Comparison of ENCODE assay signal across 1 cellular context in the genomic region with DNA sequence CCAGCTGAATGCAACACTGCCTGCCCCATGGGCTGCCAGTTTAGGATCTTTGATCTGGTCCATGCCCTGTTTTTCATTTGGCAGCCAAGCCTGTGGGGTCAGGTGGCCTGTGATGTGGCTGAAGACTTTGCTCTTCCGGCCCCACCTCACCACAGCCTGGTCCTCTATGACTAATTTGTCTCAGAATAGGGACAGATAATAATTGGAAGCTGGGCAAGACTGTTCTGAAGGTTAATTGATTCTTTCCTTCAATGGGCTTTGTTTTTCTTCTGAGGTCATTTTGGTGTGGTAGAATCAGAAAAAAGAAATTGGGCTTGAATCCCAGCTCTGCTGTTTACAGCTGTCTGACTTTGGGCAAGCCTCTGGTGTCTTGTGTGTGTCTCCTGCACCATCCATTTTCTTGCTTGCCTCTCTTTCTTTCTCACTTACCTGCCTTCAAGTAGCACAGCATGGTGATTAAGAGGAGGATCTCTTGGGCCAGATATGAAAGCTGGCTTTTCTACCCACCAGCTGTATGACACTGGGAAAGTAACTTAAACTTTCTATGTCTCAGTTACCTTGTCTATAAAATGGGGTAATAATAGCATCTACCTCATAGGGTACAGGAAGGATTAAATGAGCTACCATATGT.
TF ChIP-seq lines count a peak whose summit lies in the region.

No MANE protein-coding gene starts in this region.

TF ChIP-seq in HepG2, 621 proteins besides CTCF, POLR2A, EP300 and RAD21 (continued from another document and continues in another):
- TF ChIP-seq ZNF614 (CRISPR knock-in tag; IDR thresholded peaks at IDR 0.05; ENCODE audit: borderline replicate concordance) (0 out of 2 replicates have a peak, but pooled peaks have one; percentile 14), ASH2L (IDR thresholded peaks at IDR 0.05; ENCODE audit: insufficient read length, low read depth, low read length) (no peak), SOX13 (IDR thresholded peaks at IDR 0.05) (no peak), SOX13 (CRISPR knock-in tag; conservative IDR thresholded peaks at IDR 0.05 in 1 of 2, IDR thresholded peaks at IDR 0.05 in 1 of 2) (peak in 1 of 2 experiments; percentile 60; a peak in 1 of 4 replicates), LCORL (IDR thresholded peaks at IDR 0.05) (no peak), LCORL (CRISPR knock-in tag; IDR thresholded peaks at IDR 0.05) (peak; percentile 34; the same call in 1 of the 2 replicates), GATAD1 (CRISPR knock-in tag; IDR thresholded peaks at IDR 0.05) (no peak), SOX5 (CRISPR knock-in tag; IDR thresholded peaks at IDR 0.05; ENCODE audit: borderline replicate concordance) (peak; percentile 62; the same call in 1 of the 2 replicates), ARHGAP35 (CRISPR knock-in tag; IDR thresholded peaks at IDR 0.05; ENCODE audit: borderline replicate concordance) (no peak), MYNN (CRISPR knock-in tag; IDR thresholded peaks at IDR 0.05; ENCODE audit: low read depth) (no peak), NFKBIZ (CRISPR knock-in tag; IDR thresholded peaks at IDR 0.05) (no peak), RARA (CRISPR knock-in tag; IDR thresholded peaks at IDR 0.05) (peak; percentile 63), FOXP1 (IDR thresholded peaks at IDR 0.05) (no peak), FOXP1 (CRISPR knock-in tag; IDR thresholded peaks at IDR 0.05) (peak; percentile 42; the same call in 1 of the 2 replicates), MXI1 (IDR thresholded peaks at IDR 0.05; ENCODE audit: borderline replicate concordance, low read depth, low read length) (peak; percentile 21; the same call in 1 of the 3 replicates), HDAC6 (IDR thresholded peaks at IDR 0.05; ENCODE audit: low read depth, low read length) (no peak), SMC3 (IDR thresholded peaks at IDR 0.05; ENCODE audit: low read length) (no peak), KAT8 (CRISPR knock-in tag; IDR thresholded peaks at IDR 0.05) (peak; percentile 39; the same call in 1 of the 2 replicates), DNMT1 (CRISPR knock-in tag; IDR thresholded peaks at IDR 0.05) (no peak), PAF1 (CRISPR knock-in tag; IDR thresholded peaks at IDR 0.05) (no peak), ZSCAN20 (CRISPR knock-in tag; IDR thresholded peaks at IDR 0.05; ENCODE audit: borderline replicate concordance) (no peak), ZNF496 (CRISPR knock-in tag; IDR thresholded peaks at IDR 0.05; ENCODE audit: insufficient replicate concordance) (no peak), MATR3 (CRISPR knock-in tag; IDR thresholded peaks at IDR 0.05) (no peak), RELA (CRISPR knock-in tag; IDR thresholded peaks at IDR 0.05) (no peak), SALL1 (CRISPR knock-in tag; IDR thresholded peaks at IDR 0.05) (peak; percentile 89), ERF (CRISPR knock-in tag; IDR thresholded peaks at IDR 0.05) (peak; percentile 52; the same call in 1 of the 2 replicates), CAMTA2 (CRISPR knock-in tag; IDR thresholded peaks at IDR 0.05; ENCODE audit: borderline replicate concordance) (no peak), SALL2 (CRISPR knock-in tag; IDR thresholded peaks at IDR 0.05) (no peak), ZNF350 (CRISPR knock-in tag; IDR thresholded peaks at IDR 0.05; ENCODE audit: borderline replicate concordance, low read depth) (no peak), CENPT (CRISPR knock-in tag; IDR thresholded peaks at IDR 0.05; ENCODE audit: low read depth) (no peak), MAFK (conservative IDR thresholded peaks at IDR 0.05 in 1 of 2, IDR thresholded peaks at IDR 0.05 in 1 of 2; ENCODE audit: low read length in 2 of 2) (no peak), MIXL1 (CRISPR knock-in tag; IDR thresholded peaks at IDR 0.05) (peak; percentile 65), CC2D1A (CRISPR knock-in tag; IDR thresholded peaks at IDR 0.05) (no peak), AHR (CRISPR knock-in tag; IDR thresholded peaks at IDR 0.05) (no peak)
- TF ChIP-seq, protein P1, sequence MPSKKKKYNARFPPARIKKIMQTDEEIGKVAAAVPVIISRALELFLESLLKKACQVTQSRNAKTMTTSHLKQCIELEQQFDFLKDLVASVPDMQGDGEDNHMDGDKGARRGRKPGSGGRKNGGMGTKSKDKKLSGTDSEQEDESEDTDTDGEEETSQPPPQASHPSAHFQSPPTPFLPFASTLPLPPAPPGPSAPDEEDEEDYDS (CRISPR knock-in tag; IDR thresholded peaks at IDR 0.05), result no peak
- TF ChIP-seq, protein P2, sequence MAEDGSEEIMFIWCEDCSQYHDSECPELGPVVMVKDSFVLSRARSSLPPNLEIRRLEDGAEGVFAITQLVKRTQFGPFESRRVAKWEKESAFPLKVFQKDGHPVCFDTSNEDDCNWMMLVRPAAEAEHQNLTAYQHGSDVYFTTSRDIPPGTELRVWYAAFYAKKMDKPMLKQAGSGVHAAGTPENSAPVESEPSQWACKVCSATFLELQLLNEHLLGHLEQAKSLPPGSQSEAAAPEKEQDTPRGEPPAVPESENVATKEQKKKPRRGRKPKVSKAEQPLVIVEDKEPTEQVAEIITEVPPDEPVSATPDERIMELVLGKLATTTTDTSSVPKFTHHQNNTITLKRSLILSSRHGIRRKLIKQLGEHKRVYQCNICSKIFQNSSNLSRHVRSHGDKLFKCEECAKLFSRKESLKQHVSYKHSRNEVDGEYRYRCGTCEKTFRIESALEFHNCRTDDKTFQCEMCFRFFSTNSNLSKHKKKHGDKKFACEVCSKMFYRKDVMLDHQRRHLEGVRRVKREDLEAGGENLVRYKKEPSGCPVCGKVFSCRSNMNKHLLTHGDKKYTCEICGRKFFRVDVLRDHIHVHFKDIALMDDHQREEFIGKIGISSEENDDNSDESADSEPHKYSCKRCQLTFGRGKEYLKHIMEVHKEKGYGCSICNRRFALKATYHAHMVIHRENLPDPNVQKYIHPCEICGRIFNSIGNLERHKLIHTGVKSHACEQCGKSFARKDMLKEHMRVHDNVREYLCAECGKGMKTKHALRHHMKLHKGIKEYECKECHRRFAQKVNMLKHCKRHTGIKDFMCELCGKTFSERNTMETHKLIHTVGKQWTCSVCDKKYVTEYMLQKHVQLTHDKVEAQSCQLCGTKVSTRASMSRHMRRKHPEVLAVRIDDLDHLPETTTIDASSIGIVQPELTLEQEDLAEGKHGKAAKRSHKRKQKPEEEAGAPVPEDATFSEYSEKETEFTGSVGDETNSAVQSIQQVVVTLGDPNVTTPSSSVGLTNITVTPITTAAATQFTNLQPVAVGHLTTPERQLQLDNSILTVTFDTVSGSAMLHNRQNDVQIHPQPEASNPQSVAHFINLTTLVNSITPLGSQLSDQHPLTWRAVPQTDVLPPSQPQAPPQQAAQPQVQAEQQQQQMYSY (CRISPR knock-in tag; IDR thresholded peaks at IDR 0.05), result peak; percentile 95
- TF ChIP-seq, protein P3, sequence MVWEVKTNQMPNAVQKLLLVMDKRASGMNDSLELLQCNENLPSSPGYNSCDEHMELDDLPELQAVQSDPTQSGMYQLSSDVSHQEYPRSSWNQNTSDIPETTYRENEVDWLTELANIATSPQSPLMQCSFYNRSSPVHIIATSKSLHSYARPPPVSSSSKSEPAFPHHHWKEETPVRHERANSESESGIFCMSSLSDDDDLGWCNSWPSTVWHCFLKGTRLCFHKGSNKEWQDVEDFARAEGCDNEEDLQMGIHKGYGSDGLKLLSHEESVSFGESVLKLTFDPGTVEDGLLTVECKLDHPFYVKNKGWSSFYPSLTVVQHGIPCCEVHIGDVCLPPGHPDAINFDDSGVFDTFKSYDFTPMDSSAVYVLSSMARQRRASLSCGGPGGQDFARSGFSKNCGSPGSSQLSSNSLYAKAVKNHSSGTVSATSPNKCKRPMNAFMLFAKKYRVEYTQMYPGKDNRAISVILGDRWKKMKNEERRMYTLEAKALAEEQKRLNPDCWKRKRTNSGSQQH (CRISPR knock-in tag; IDR thresholded peaks at IDR 0.05; ENCODE audit: low read depth), result no peak
- TF ChIP-seq, protein P4, sequence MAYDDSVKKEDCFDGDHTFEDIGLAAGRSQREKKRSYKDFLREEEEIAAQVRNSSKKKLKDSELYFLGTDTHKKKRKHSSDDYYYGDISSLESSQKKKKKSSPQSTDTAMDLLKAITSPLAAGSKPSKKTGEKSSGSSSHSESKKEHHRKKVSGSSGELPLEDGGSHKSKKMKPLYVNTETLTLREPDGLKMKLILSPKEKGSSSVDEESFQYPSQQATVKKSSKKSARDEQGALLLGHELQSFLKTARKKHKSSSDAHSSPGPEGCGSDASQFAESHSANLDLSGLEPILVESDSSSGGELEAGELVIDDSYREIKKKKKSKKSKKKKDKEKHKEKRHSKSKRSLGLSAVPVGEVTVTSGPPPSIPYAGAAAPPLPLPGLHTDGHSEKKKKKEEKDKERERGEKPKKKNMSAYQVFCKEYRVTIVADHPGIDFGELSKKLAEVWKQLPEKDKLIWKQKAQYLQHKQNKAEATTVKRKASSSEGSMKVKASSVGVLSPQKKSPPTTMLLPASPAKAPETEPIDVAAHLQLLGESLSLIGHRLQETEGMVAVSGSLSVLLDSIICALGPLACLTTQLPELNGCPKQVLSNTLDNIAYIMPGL (CRISPR knock-in tag; IDR thresholded peaks at IDR 0.05; ENCODE audit: borderline replicate concordance in 1 of 2, low read depth in 1 of 2), result no peak
- TF ChIP-seq, protein P5, sequence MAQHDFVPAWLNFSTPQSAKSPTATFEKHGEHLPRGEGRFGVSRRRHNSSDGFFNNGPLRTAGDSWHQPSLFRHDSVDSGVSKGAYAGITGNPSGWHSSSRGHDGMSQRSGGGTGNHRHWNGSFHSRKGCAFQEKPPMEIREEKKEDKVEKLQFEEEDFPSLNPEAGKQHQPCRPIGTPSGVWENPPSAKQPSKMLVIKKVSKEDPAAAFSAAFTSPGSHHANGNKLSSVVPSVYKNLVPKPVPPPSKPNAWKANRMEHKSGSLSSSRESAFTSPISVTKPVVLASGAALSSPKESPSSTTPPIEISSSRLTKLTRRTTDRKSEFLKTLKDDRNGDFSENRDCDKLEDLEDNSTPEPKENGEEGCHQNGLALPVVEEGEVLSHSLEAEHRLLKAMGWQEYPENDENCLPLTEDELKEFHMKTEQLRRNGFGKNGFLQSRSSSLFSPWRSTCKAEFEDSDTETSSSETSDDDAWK (CRISPR knock-in tag; IDR thresholded peaks at IDR 0.05), result no peak
- TF ChIP-seq, protein P6, sequence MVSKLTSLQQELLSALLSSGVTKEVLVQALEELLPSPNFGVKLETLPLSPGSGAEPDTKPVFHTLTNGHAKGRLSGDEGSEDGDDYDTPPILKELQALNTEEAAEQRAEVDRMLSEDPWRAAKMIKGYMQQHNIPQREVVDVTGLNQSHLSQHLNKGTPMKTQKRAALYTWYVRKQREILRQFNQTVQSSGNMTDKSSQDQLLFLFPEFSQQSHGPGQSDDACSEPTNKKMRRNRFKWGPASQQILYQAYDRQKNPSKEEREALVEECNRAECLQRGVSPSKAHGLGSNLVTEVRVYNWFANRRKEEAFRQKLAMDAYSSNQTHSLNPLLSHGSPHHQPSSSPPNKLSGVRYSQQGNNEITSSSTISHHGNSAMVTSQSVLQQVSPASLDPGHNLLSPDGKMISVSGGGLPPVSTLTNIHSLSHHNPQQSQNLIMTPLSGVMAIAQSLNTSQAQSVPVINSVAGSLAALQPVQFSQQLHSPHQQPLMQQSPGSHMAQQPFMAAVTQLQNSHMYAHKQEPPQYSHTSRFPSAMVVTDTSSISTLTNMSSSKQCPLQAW (CRISPR knock-in tag; IDR thresholded peaks at IDR 0.05), result peak; percentile 66
- TF ChIP-seq, protein P7, sequence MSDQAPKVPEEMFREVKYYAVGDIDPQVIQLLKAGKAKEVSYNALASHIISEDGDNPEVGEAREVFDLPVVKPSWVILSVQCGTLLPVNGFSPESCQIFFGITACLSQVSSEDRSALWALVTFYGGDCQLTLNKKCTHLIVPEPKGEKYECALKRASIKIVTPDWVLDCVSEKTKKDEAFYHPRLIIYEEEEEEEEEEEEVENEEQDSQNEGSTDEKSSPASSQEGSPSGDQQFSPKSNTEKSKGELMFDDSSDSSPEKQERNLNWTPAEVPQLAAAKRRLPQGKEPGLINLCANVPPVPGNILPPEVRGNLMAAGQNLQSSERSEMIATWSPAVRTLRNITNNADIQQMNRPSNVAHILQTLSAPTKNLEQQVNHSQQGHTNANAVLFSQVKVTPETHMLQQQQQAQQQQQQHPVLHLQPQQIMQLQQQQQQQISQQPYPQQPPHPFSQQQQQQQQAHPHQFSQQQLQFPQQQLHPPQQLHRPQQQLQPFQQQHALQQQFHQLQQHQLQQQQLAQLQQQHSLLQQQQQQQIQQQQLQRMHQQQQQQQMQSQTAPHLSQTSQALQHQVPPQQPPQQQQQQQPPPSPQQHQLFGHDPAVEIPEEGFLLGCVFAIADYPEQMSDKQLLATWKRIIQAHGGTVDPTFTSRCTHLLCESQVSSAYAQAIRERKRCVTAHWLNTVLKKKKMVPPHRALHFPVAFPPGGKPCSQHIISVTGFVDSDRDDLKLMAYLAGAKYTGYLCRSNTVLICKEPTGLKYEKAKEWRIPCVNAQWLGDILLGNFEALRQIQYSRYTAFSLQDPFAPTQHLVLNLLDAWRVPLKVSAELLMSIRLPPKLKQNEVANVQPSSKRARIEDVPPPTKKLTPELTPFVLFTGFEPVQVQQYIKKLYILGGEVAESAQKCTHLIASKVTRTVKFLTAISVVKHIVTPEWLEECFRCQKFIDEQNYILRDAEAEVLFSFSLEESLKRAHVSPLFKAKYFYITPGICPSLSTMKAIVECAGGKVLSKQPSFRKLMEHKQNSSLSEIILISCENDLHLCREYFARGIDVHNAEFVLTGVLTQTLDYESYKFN (CRISPR knock-in tag; conservative IDR thresholded peaks at IDR 0.05), result peak; percentile 85
- TF ChIP-seq, protein P8, sequence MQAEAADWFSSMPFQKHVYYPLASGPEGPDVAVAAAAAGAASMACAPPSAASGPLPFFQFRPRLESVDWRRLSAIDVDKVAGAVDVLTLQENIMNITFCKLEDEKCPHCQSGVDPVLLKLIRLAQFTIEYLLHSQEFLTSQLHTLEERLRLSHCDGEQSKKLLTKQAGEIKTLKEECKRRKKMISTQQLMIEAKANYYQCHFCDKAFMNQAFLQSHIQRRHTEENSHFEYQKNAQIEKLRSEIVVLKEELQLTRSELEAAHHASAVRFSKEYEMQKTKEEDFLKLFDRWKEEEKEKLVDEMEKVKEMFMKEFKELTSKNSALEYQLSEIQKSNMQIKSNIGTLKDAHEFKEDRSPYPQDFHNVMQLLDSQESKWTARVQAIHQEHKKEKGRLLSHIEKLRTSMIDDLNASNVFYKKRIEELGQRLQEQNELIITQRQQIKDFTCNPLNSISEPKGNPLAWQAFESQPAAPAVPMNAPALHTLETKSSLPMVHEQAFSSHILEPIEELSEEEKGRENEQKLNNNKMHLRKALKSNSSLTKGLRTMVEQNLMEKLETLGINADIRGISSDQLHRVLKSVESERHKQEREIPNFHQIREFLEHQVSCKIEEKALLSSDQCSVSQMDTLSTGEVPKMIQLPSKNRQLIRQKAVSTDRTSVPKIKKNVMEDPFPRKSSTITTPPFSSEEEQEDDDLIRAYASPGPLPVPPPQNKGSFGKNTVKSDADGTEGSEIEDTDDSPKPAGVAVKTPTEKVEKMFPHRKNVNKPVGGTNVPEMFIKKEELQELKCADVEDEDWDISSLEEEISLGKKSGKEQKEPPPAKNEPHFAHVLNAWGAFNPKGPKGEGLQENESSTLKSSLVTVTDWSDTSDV (CRISPR knock-in tag; IDR thresholded peaks at IDR 0.05), result no peak
- TF ChIP-seq, protein P9, sequence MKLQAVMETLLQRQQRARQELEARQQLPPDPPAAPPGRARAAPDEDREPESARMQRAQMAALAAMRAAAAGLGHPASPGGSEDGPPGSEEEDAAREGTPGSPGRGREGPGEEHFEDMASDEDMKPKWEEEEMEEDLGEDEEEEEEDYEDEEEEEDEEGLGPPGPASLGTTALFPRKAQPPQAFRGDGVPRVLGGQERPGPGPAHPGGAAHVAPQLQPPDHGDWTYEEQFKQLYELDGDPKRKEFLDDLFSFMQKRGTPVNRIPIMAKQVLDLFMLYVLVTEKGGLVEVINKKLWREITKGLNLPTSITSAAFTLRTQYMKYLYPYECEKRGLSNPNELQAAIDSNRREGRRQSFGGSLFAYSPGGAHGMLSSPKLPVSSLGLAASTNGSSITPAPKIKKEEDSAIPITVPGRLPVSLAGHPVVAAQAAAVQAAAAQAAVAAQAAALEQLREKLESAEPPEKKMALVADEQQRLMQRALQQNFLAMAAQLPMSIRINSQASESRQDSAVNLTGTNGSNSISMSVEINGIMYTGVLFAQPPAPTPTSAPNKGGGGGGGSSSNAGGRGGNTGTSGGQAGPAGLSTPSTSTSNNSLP (IDR thresholded peaks at IDR 0.05; ENCODE audit: low read depth, low read length), result peak; percentile 77
